23 cellular contexts compared by ENCODE assay signal in the genomic region with DNA sequence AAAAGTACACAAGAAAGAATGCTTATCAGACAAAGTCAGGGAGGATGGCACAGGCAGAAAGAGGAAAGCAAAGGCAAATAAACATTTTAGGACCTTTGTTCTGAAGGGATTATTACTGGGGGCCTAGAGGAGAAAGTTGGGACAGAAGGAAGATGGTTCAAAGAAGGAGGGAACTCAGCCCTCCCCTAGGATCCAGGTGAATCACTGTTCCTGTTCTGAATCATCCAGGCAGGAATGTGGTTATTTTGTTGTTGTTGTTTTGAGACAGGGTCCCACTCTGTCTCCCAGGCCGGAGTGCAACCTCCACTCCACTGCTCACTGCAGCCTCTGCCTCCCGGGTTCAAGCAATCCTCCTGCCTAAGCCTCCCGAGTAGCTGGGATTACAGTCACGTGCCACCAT.
"Had no signal": no experiment of that assay in that cellular context is flagged by ENCODE, and none has a peak within 500 bp of the region (broad histone marks: within the 10 kb centered on the region; RNA-seq: fewer than 3 reads in every experiment).

No MANE protein-coding gene starts in this region.

- FAIRE-seq: endothelial cell of umbilical vein, keratinocyte had no signal

- ATAC-seq: gastroesophageal sphincter; left cardiac atrium; mucosa of descending colon; naive thymus-derived CD8-positive, alpha-beta T cell; psoas muscle; sciatic nerve; stimulated activated memory B cell treated with anti-CD40 and anti-IgM and Interleukin-4, amounts not matched to agents 10 μg/mL and 1 μg/mL and 100 μg/mL, for 72 hours had no signal

- DNase-seq: cerebellar nuclear complex; colonic mucosa; dermis blood vessel endothelial cell; effector CD4-positive, alpha-beta T cell; endodermal cell; glutamatergic neuron; left cardiac atrium; mammary epithelial cell; mucosa of descending colon; naive thymus-derived CD8-positive, alpha-beta T cell; psoas muscle; retina; spleen; stimulated activated CD4-positive, alpha-beta T cell treated with anti-CD3 and anti-CD28 coated beads, Interleukin-15, amount 100 ng/mL, for 24 hours; stimulated activated CD4-positive, alpha-beta T cell treated with anti-CD3 and anti-CD28 coated beads, Interleukin-1b, Interleukin-23, amount 100 ng/mL, for 48 hours; stimulated activated CD4-positive, alpha-beta T cell treated with anti-CD3 and anti-CD28 coated beads, Interleukin-4, amount 100 ng/mL, for 24 hours; tibial artery; upper lobe of left lung had no signal

- H3K4me3 ChIP-seq: colonic mucosa, gastroesophageal sphincter, mucosa of descending colon, psoas muscle, spleen, tibial artery, upper lobe of left lung had no signal
